Comparison of ENCODE assay signal across 9 cellular contexts in genomic region chr2:47751856-47752414, GRCh38. TPM values are rescaled to one million over a fixed set of nuclear protein-coding genes. Genes with fewer than 3 reads are reported as not detected.
DNase-seq lines count a peak whose midpoint lies in the region; ATAC-seq and TF ChIP-seq lines count a peak whose summit lies in the region.
"Had no signal": no experiment of that assay in that cellular context is flagged by ENCODE, and none has a peak within 500 bp of the region (broad histone marks: within the 10 kb centered on the region; RNA-seq: fewer than 3 reads in every experiment).

No MANE protein-coding gene starts in this region.

- H3K36me3 Mint-ChIP-seq in effector memory CD8-positive, alpha-beta T cell (ENCODE audit: insufficient read depth) = no peaks in the 10 kb centered on the region

- H3K9me3 ChIP-seq in ovary (no peaks in the 10 kb centered on the region), BE2C (no peaks in the 10 kb centered on the region), gastroesophageal sphincter (peaks cover 0 to 15% (median 0%) of the 10 kb centered on the region in 3 donors)

- TF ChIP-seq CTCF in GM06990 (IDR thresholded peaks at IDR 0.05; ENCODE audit: insufficient read depth, low read length, poor library complexity, severe bottlenecking) (no peak), KMS-11 (conservative IDR thresholded peaks at IDR 0.05; ENCODE audit: low read depth, low read length) (no peak), ovary (IDR thresholded peaks at IDR 0.05) (no peak), BE2C (IDR thresholded peaks at IDR 0.05; ENCODE audit: low read depth, low read length) (no peak), gastroesophageal sphincter (IDR thresholded peaks at IDR 0.05) (no peak)

- WGBS in ovary, 3 donors = 65 to 75% (median 74%) methylated on average over 10 of the region's 10 CpGs
- WGBS in gastroesophageal sphincter (ENCODE audit: low coverage in 1 of 2), 2 donors = 52 to 69% methylated on average over 7 to 8 of the region's 10 CpGs

- H3K27me3 Mint-ChIP-seq in effector memory CD8-positive, alpha-beta T cell = no peaks in the 10 kb centered on the region

- H3K9me3 Mint-ChIP-seq in effector memory CD8-positive, alpha-beta T cell = no peaks in the 10 kb centered on the region

- H3K79me2 ChIP-seq in KMS-11 (ENCODE audit: insufficient read depth, low read depth) = no peaks in the 10 kb centered on the region

- TF ChIP-seq EP300 in ovary (IDR thresholded peaks at IDR 0.05) (no peak), gastroesophageal sphincter (IDR thresholded peaks at IDR 0.05) (no peak)

- peak overlapping the region; percentile 56 for H3K9ac ChIP-seq in KMS-11

- H3K4me1 Mint-ChIP-seq in effector memory CD8-positive, alpha-beta T cell (ENCODE audit: low read depth in 2 of 2) = peaks cover 0 to 7% of the 10 kb centered on the region in 2 donors

- H3K4me1 ChIP-seq in KMS-11 (ENCODE audit: low read depth, poor library complexity, severe bottlenecking) = peaks cover 20% of the 10 kb centered on the region
- H3K4me1 ChIP-seq in ovary (ENCODE audit: insufficient read depth) = no peaks in the 10 kb centered on the region
- H3K4me1 ChIP-seq in BE2C = no peaks in the 10 kb centered on the region; the same call in 1 of the 2 replicates
- H3K4me1 ChIP-seq in gastroesophageal sphincter = no peaks in the 10 kb centered on the region

- intact Hi-C loops in ovary (cut with DNase I) = no loop called here

- TF ChIP-seq POLR2A in ovary (IDR thresholded peaks at IDR 0.05) (no peak), gastroesophageal sphincter (IDR thresholded peaks at IDR 0.05) (no peak)

- H3K4me3 ChIP-seq in GM06990 (replicated peaks; ENCODE audit: low read depth, low read length) (no peak overlapping the region), KMS-11 (IDR thresholded peaks at IDR 0.05; ENCODE audit: insufficient read depth, low read depth, low read length) (no peak overlapping the region), ovary (no peak overlapping the region), BE2C (ENCODE audit: low read depth, low read length) (no peak overlapping the region), gastroesophageal sphincter (no peak overlapping the region)

- no peaks in the 10 kb centered on the region for H4K20me1 ChIP-seq in KMS-11 (ENCODE audit: insufficient read depth)

- ATAC-seq in GM21576 (IDR thresholded peaks at IDR 0.05; ENCODE audit: unreplicated experiment) (peak; percentile 34), gastroesophageal sphincter (no peak)
- no peak for ATAC-seq in effector memory CD8-positive, alpha-beta T cell (replicated peaks)

- no peaks in the 10 kb centered on the region for H3K27me3 ChIP-seq in GM06990 (replicated peaks; ENCODE audit: control insufficient read depth, insufficient read depth, low read length)
- no peaks in the 10 kb centered on the region for H3K27me3 ChIP-seq in KMS-11 (ENCODE audit: insufficient read depth, low read depth)
- H3K27me3 ChIP-seq in ovary = no peaks in the 10 kb centered on the region
- no peaks in the 10 kb centered on the region for H3K27me3 ChIP-seq in BE2C
- peaks cover 9% of the 10 kb centered on the region for H3K27me3 ChIP-seq in gastroesophageal sphincter

- H3K36me3 ChIP-seq in GM06990 (ENCODE audit: control insufficient read depth, insufficient read depth, low read length) (no peaks in the 10 kb centered on the region), KMS-11 (ENCODE audit: insufficient read depth) (no peaks in the 10 kb centered on the region), ovary (no peaks in the 10 kb centered on the region), BE2C (no peaks in the 10 kb centered on the region), gastroesophageal sphincter (no peaks in the 10 kb centered on the region)

- H3K4me2 ChIP-seq in KMS-11 = peak overlapping the region; percentile 63

- H2AFZ ChIP-seq in KMS-11 (ENCODE audit: low read depth) = peak overlapping the region; percentile 64; the same call in 1 of the 2 replicates

- peak overlapping the region; percentile 59 to 95 for H3K27ac Mint-ChIP-seq in effector memory CD8-positive, alpha-beta T cell

- H3K27ac ChIP-seq in KMS-11 (peak overlapping the region; percentile 91), ovary (no peak overlapping the region), gastroesophageal sphincter (no peak overlapping the region)

- peak overlapping the region in 1 of 2 donors; percentile 67 for H3K4me3 Mint-ChIP-seq in effector memory CD8-positive, alpha-beta T cell

- DNase-seq in GM06990 (ENCODE audit: extremely low read depth, insufficient read length) = peak; percentile 30
- peak in 1 of 3 experiments; percentile 1 for DNase-seq in effector memory CD8-positive, alpha-beta T cell
- DNase-seq in ovary = no peak
- DNase-seq in cerebellum (ENCODE audit: low spot score) = no peak
- DNase-seq in BE2C = no peak
- DNase-seq: NCI-H2081 treated with DMSO at 0.1 percent for 48 hours had no signal

RNA-seq across cellular contexts. Expression of gene MSH6, which starts 31.0 kb away (rescaled TPM):
- total RNA-seq in ovary (100 to 1,000 TPM in 2 of 7 donors, 10 to 100 TPM in 5; 61.9 to 134 (median 87.0) TPM), cerebellum (46.0 TPM), gastroesophageal sphincter (10 to 100 TPM; 31.1 to 57.0 (median 48.1) TPM)
- polyA plus RNA-seq in ovary = 10 to 100 TPM; 50.1 to 66.0 TPM
- polyA plus RNA-seq in BE2C (2012; ENCODE audit: insufficient read depth, insufficient read length, low read depth) = 9.3 TPM
